ENCODE assay signal across 8 cellular contexts in genomic region chr21:43789276-43790052, GRCh38. TPM values are rescaled to one million over a fixed set of nuclear protein-coding genes. Genes with fewer than 3 reads are reported as not detected.
DNase-seq lines count a peak whose midpoint lies in the region; ATAC-seq and TF ChIP-seq lines count a peak whose summit lies in the region.

TSS of gene RRP1 (plus strand) at chr21:43789577. CDS start at chr21:43789630, 53 bp downstream.

- no peaks in the 10 kb centered on the region for H3K9me2 ChIP-seq in OCI-LY7 (ENCODE audit: insufficient read depth, low read length)

- H2AFZ ChIP-seq in OCI-LY7 (ENCODE audit: low read length), result peak within 1 kb of the TSS; percentile 25

- H3K4me3 ChIP-seq in OCI-LY7 (ENCODE audit: low read depth, low read length, poor library complexity, severe bottlenecking) (peak within 1 kb of the TSS; percentile 94), mucosa of descending colon (peak within 1 kb of the TSS; percentile 53)

- no TSS peak for BruUV-seq in OCI-LY7 (replicated peaks; lab: Mats Ljungman, UMichigan)

- POLR2A ChIA-PET in OCI-LY7 (lab: Charles Lee), result interaction anchor here (1.1 to 1.7 kb wide), 2 partner anchors 10 to 29 kb away, joined by 3 to 9 read pairs; no protein-coding TSS in a partner anchor

- H3K36me3 ChIP-seq in OCI-LY7 (ENCODE audit: insufficient read depth, low read length) (peaks cover 48% of the 10 kb centered on the region), mucosa of descending colon (ENCODE audit: low read depth) (no peaks in the 10 kb centered on the region)

- CTCF ChIA-PET in OCI-LY7 (lab: Charles Lee; ENCODE audit: unreplicated experiment), result interaction anchor here (0.7 kb wide), 1 partner anchor 22 kb away, joined by 3 read pairs; no protein-coding TSS in a partner anchor

- peaks cover 0 to 17% (median 10%) of the 10 kb centered on the region in 3 donors for H3K4me1 Mint-ChIP-seq in IgD-negative memory B cell

- intact Hi-C loops in OCI-LY7 (cut with micrococcal nuclease; ENCODE audit: unreplicated experiment), result loop anchor here (1.0 kb wide), 2 partner anchors 16 to 150 kb away; no protein-coding TSS in a partner anchor
- intact Hi-C loops in mucosa of descending colon (cut with DNase I, micrococcal nuclease), result no loop called here

- peak within 1 kb of the TSS; percentile 48 for H3K27ac ChIP-seq in OCI-LY7 (ENCODE audit: low read depth, low read length, poor library complexity, severe bottlenecking)

- peak within 1 kb of the TSS; percentile 77 to 96 (median 81) for H3K27ac Mint-ChIP-seq in IgD-negative memory B cell

- H3K4me1 ChIP-seq in OCI-LY7 (ENCODE audit: insufficient read depth, low read length, poor library complexity, severe bottlenecking) (peaks cover 15% of the 10 kb centered on the region), mucosa of descending colon (ENCODE audit: low read depth) (peaks cover 13% of the 10 kb centered on the region)

- H3K79me2 ChIP-seq in OCI-LY7 (ENCODE audit: insufficient read depth, low read depth, low read length), result peaks cover 33% of the 10 kb centered on the region

- DNase-seq in DMS114 treated with DMSO at 0.1 percent for 48 hours (lab: John Stamatoyannopoulos, UW; ENCODE audit: unreplicated experiment), result peak; percentile 51
- DNase-seq in OCI-LY7 (ENCODE audit: low spot score), result peak; percentile 92
- peak; percentile 94 for DNase-seq in activated T-cell treated with anti-CD3 and anti-CD28 coated beads for 1 hour (ENCODE audit: low read depth)
- peak; percentile 97 for DNase-seq in epidermal melanocyte (ENCODE audit: insufficient read length, low spot score)
- DNase-seq in mucosa of descending colon, result peak; percentile 92 to 97 (median 94)
- DNase-seq in stimulated activated CD8-positive, alpha-beta memory T cell treated with anti-CD3 and anti-CD28 coated beads, Interleukin-4, amount 100 ng/mL, for 1 hour (ENCODE audit: low read depth in 2 of 2, low spot score in 1 of 2), result peak; percentile 86 to 88

- peaks cover 7% of the 10 kb centered on the region; the same call in 1 of the 2 replicates for H4K20me1 ChIP-seq in OCI-LY7 (ENCODE audit: insufficient read depth, low read length)

- peak; percentile 81 for TF ChIP-seq CTCF in OCI-LY7 (conservative IDR thresholded peaks at IDR 0.05; ENCODE audit: low read length)
- peak; percentile 100 for TF ChIP-seq CTCF in mucosa of descending colon (IDR thresholded peaks at IDR 0.05)

- H3K4me3 Mint-ChIP-seq in IgD-negative memory B cell, result peak within 1 kb of the TSS; percentile 91 to 98 (median 96)

- no peaks in the 10 kb centered on the region for H3K36me3 Mint-ChIP-seq in IgD-negative memory B cell

- ATAC-seq in GM21528 (IDR thresholded peaks at IDR 0.05; ENCODE audit: low FRiP score, unreplicated experiment) (peak; percentile 77), mucosa of descending colon (peak; percentile 98)

- H3K4me2 ChIP-seq in OCI-LY7 (ENCODE audit: low read length), result peak within 1 kb of the TSS; percentile 97

- no peaks in the 10 kb centered on the region for H3K27me3 Mint-ChIP-seq in IgD-negative memory B cell

- H3K9me3 Mint-ChIP-seq in IgD-negative memory B cell, result no peaks in the 10 kb centered on the region

- H3K9me3 ChIP-seq in OCI-LY7 (ENCODE audit: low read length) (no peaks in the 10 kb centered on the region), mucosa of descending colon (no peaks in the 10 kb centered on the region)

RNA-seq across cellular contexts. Expression of gene RRP1, which starts in this region (rescaled TPM):
- polyA plus RNA-seq in IgD-negative memory B cell, result 18.2 TPM
- 45.2 and 50.3 TPM in 2 replicates for total RNA-seq in OCI-LY7 (2014; rRNA removed; shearing (Covaris generic))
- total RNA-seq in OCI-LY7 (2022) (46.1 and 55.0 TPM in 2 replicates), mucosa of descending colon (10 to 100 TPM; 15.9 to 16.3 (median 16.3) TPM)

Comparison
In these comparisons a context has a peak if more than half of its experiments do, and no peak if none do; other contexts are left out.
1. Peak in every context shown above with its lines: DNase-seq, ATAC-seq, H3K4me3 ChIP-seq and H3K27ac ChIP-seq.